8 cellular contexts compared by ENCODE assay signal in genomic region chr6:151690768-151691562, GRCh38.
DNase-seq lines count a peak whose midpoint lies in the region; ATAC-seq and TF ChIP-seq lines count a peak whose summit lies in the region.

No MANE protein-coding gene starts in this region.

- H3K9me3 Mint-ChIP-seq in CD4-positive, CD25-positive, alpha-beta regulatory T cell: no peaks in the 10 kb centered on the region
- no peaks in the 10 kb centered on the region for H3K9me3 Mint-ChIP-seq in activated naive CD8-positive, alpha-beta T cell treated with anti-CD3 and anti-CD28 coated beads, Interleukin-2, amount 50 U/mL, for 24 hours
- H3K9me3 Mint-ChIP-seq in memory B cell (no peaks in the 10 kb centered on the region), Caco-2 (ENCODE audit: unreplicated experiment) (no peaks in the 10 kb centered on the region)

- peak; percentile 75 to 80 for ATAC-seq in CD4-positive, CD25-positive, alpha-beta regulatory T cell (ENCODE audit: low read depth in 2 of 2)
- ATAC-seq in GM19438 (IDR thresholded peaks at IDR 0.05; ENCODE audit: low read depth, unreplicated experiment): peak; percentile 95
- peak; percentile 98 for ATAC-seq in HG03432 (IDR thresholded peaks at IDR 0.05; ENCODE audit: unreplicated experiment)
- ATAC-seq in activated naive CD8-positive, alpha-beta T cell treated with anti-CD3 and anti-CD28 coated beads, Interleukin-2, amount 50 U/mL, for 24 hours: peak; percentile 98
- peak; percentile 93 for ATAC-seq in memory B cell (ENCODE audit: low read depth)
- peak; percentile 38 for ATAC-seq in aorta (ENCODE audit: low FRiP score)

- DNase-seq in CD4-positive, CD25-positive, alpha-beta regulatory T cell: peak in 2 of 3 donors; percentile 25 to 70
- no peak for DNase-seq in activated naive CD8-positive, alpha-beta T cell treated with anti-CD3 and anti-CD28 coated beads, Interleukin-2, amount 50 U/mL, for 24 hours
- DNase-seq in memory B cell (ENCODE audit: low spot score in 2 of 2): peak; percentile 20 to 48
- no peak for DNase-seq in aorta
- no peak for DNase-seq in Caco-2
- DNase-seq in iPS-NIHi7 (ENCODE audit: extremely low spot score): no peak

- H3K27me3 Mint-ChIP-seq in CD4-positive, CD25-positive, alpha-beta regulatory T cell: peaks cover 4% of the 10 kb centered on the region
- no peaks in the 10 kb centered on the region for H3K27me3 Mint-ChIP-seq in activated naive CD8-positive, alpha-beta T cell treated with anti-CD3 and anti-CD28 coated beads, Interleukin-2, amount 50 U/mL, for 24 hours
- H3K27me3 Mint-ChIP-seq in memory B cell (no peaks in the 10 kb centered on the region), Caco-2 (ENCODE audit: insufficient read depth, unreplicated experiment) (no peaks in the 10 kb centered on the region)

- peak overlapping the region; percentile 56 for H3K27ac ChIP-seq in CD4-positive, CD25-positive, alpha-beta regulatory T cell (ENCODE audit: insufficient read depth, low read length, poor library complexity, severe bottlenecking)
- peak overlapping the region in 1 of 2 donors; percentile 36 for H3K27ac ChIP-seq in aorta (ENCODE audit: low read depth in 1 of 2, low read length in 2 of 2)

- H3K4me1 ChIP-seq in CD4-positive, CD25-positive, alpha-beta regulatory T cell (ENCODE audit: control insufficient read depth, insufficient read depth, low read length, poor library complexity, severe bottlenecking): peaks cover 4% of the 10 kb centered on the region
- H3K4me1 ChIP-seq in aorta (ENCODE audit: control insufficient read depth in 1 of 2, insufficient read depth in 2 of 2, low read length in 2 of 2): peaks cover 0 to 3% of the 10 kb centered on the region in 2 donors
- peaks cover 3% of the 10 kb centered on the region; the same call in 1 of the 2 replicates for H3K4me1 ChIP-seq in Caco-2

- peaks cover 4% of the 10 kb centered on the region for H3K36me3 Mint-ChIP-seq in CD4-positive, CD25-positive, alpha-beta regulatory T cell
- no peaks in the 10 kb centered on the region for H3K36me3 Mint-ChIP-seq in activated naive CD8-positive, alpha-beta T cell treated with anti-CD3 and anti-CD28 coated beads, Interleukin-2, amount 50 U/mL, for 24 hours (ENCODE audit: low read depth)
- no peaks in the 10 kb centered on the region for H3K36me3 Mint-ChIP-seq in memory B cell
- H3K36me3 Mint-ChIP-seq in Caco-2 (ENCODE audit: insufficient read depth, unreplicated experiment): no peaks in the 10 kb centered on the region

- POLR2A ChIA-PET in Caco-2 (lab: Charles Lee): no interaction called here

- no peak for TF ChIP-seq CTCF in Caco-2 (IDR thresholded peaks at IDR 0.05; ENCODE audit: insufficient read depth in 1 of 2, low read depth in 1 of 2, low read length in 1 of 2, severe bottlenecking in 1 of 2, unreplicated experiment in 1 of 2)

- peak overlapping the region; percentile 81 for H3K4me3 ChIP-seq in CD4-positive, CD25-positive, alpha-beta regulatory T cell (ENCODE audit: low read depth, low read length)
- peak overlapping the region in 1 of 2 donors; percentile 48 for H3K4me3 ChIP-seq in aorta (ENCODE audit: low read length in 2 of 2)
- no peak overlapping the region for H3K4me3 ChIP-seq in Caco-2 (ENCODE audit: low read depth, low read length)

- H3K4me3 Mint-ChIP-seq in CD4-positive, CD25-positive, alpha-beta regulatory T cell: peak overlapping the region; percentile 77 to 92 (median 80)
- peak overlapping the region; percentile 73 for H3K4me3 Mint-ChIP-seq in activated naive CD8-positive, alpha-beta T cell treated with anti-CD3 and anti-CD28 coated beads, Interleukin-2, amount 50 U/mL, for 24 hours
- H3K4me3 Mint-ChIP-seq in memory B cell: peak overlapping the region; percentile 66
- H3K4me3 Mint-ChIP-seq in Caco-2 (ENCODE audit: unreplicated experiment): no peak overlapping the region

- H3K9me3 ChIP-seq in CD4-positive, CD25-positive, alpha-beta regulatory T cell (ENCODE audit: control insufficient read depth in 2 of 2, low read length in 2 of 2): no peaks in the 10 kb centered on the region
- H3K9me3 ChIP-seq in aorta (ENCODE audit: control insufficient read depth, low read length): no peaks in the 10 kb centered on the region
- no peaks in the 10 kb centered on the region for H3K9me3 ChIP-seq in Caco-2

- H3K27ac Mint-ChIP-seq in CD4-positive, CD25-positive, alpha-beta regulatory T cell: peak overlapping the region; percentile 89 to 94 (median 90)
- H3K27ac Mint-ChIP-seq in activated naive CD8-positive, alpha-beta T cell treated with anti-CD3 and anti-CD28 coated beads, Interleukin-2, amount 50 U/mL, for 24 hours: peak overlapping the region; percentile 79
- H3K27ac Mint-ChIP-seq in memory B cell (peak overlapping the region; percentile 97), Caco-2 (ENCODE audit: unreplicated experiment) (no peak overlapping the region)

- no peaks in the 10 kb centered on the region for H3K27me3 ChIP-seq in CD4-positive, CD25-positive, alpha-beta regulatory T cell (ENCODE audit: control insufficient read depth, insufficient read depth, low read length)
- H3K27me3 ChIP-seq in aorta (ENCODE audit: control insufficient read depth in 1 of 2, insufficient read depth in 2 of 2, low read length in 1 of 2) (no peaks in the 10 kb centered on the region), Caco-2 (replicated peaks; ENCODE audit: control insufficient read depth, insufficient read depth, low read length) (no peaks in the 10 kb centered on the region)

- H3K36me3 ChIP-seq in CD4-positive, CD25-positive, alpha-beta regulatory T cell (ENCODE audit: control insufficient read depth, insufficient read depth, low read length): no peaks in the 10 kb centered on the region
- no peaks in the 10 kb centered on the region for H3K36me3 ChIP-seq in aorta (ENCODE audit: control insufficient read depth in 1 of 2, insufficient read depth in 2 of 2, low read length in 1 of 2)
- H3K36me3 ChIP-seq in Caco-2 (ENCODE audit: control insufficient read depth, insufficient read depth, low read length): no peaks in the 10 kb centered on the region

- CTCF ChIA-PET in Caco-2 (lab: Charles Lee): no interaction called here

- H3K4me1 Mint-ChIP-seq in CD4-positive, CD25-positive, alpha-beta regulatory T cell: peaks cover 7 to 27% (median 23%) of the 10 kb centered on the region in 4 donors
- H3K4me1 Mint-ChIP-seq in activated naive CD8-positive, alpha-beta T cell treated with anti-CD3 and anti-CD28 coated beads, Interleukin-2, amount 50 U/mL, for 24 hours: peaks cover 22% of the 10 kb centered on the region
- peaks cover 13% of the 10 kb centered on the region for H3K4me1 Mint-ChIP-seq in memory B cell
- H3K4me1 Mint-ChIP-seq in Caco-2 (ENCODE audit: low read depth, unreplicated experiment): peaks cover 7% of the 10 kb centered on the region

- intact Hi-C loops in aorta (cut with DNase I): no loop called here
- intact Hi-C loops in Caco-2 (cut with micrococcal nuclease; ENCODE audit: unreplicated experiment): no loop called here

- WGBS in aorta, 2 donors: 59 to 69% methylated on average over 8 of the region's 8 CpGs

- no TSS peak for BruUV-seq in Caco-2 (replicated peaks; lab: Mats Ljungman, UMichigan)

Comparison
In these comparisons a context has a peak if more than half of its experiments do, and no peak if none do; other contexts are left out.
1. ATAC-seq: peak in every context shown above with its lines; median percentile 98 in HG03432; 98 in activated naive CD8-positive, alpha-beta T cell treated with anti-CD3 and anti-CD28 coated beads, Interleukin-2, amount 50 U/mL, for 24 hours; 95 in GM19438; 93 in memory B cell; 78 in CD4-positive, CD25-positive, alpha-beta regulatory T cell; 38 in aorta.
2. DNase-seq: peak in CD4-positive, CD25-positive, alpha-beta regulatory T cell (2 of 3) and memory B cell (2 of 2); none in activated naive CD8-positive, alpha-beta T cell treated with anti-CD3 and anti-CD28 coated beads, Interleukin-2, amount 50 U/mL, for 24 hours (single experiment), aorta (0 of 2), Caco-2 (0 of 2) and iPS-NIHi7 (single experiment).